19 cellular contexts compared by ENCODE assay signal in genomic region chr5:1657161-1657741, GRCh38.
"Had no signal": no experiment of that assay in that cellular context is flagged by ENCODE, and none has a peak within 500 bp of the region (broad histone marks: within the 10 kb centered on the region; RNA-seq: fewer than 3 reads in every experiment).

No MANE protein-coding gene starts in this region.

- H3K36me3 ChIP-seq: gastrocnemius medialis, sigmoid colon, suprapubic skin had no signal

- H3K4me3 ChIP-seq: body of pancreas, gastrocnemius medialis, mucosa of descending colon, psoas muscle, sigmoid colon, suprapubic skin had no signal

- H3K9me3 Mint-ChIP-seq: activated naive CD4-positive, alpha-beta T cell treated with anti-CD3 and anti-CD28 coated beads, Interleukin-2, amount 50 U/mL, for 72 hours; central memory CD8-positive, alpha-beta T cell; naive thymus-derived CD8-positive, alpha-beta T cell had no signal

- H3K27ac Mint-ChIP-seq: activated naive CD4-positive, alpha-beta T cell treated with anti-CD3 and anti-CD28 coated beads, Interleukin-2, amount 50 U/mL, for 72 hours; naive thymus-derived CD8-positive, alpha-beta T cell had no signal

- H3K27ac ChIP-seq: body of pancreas, epithelial cell of prostate, gastrocnemius medialis, psoas muscle, sigmoid colon, suprapubic skin had no signal

- H3K27me3 ChIP-seq: body of pancreas had no signal

- H3K4me1 ChIP-seq: gastrocnemius medialis, psoas muscle had no signal

- H3K9me3 ChIP-seq: body of pancreas, gastrocnemius medialis, mucosa of descending colon, psoas muscle, sigmoid colon, suprapubic skin had no signal

- H3K4me3 Mint-ChIP-seq: central memory CD8-positive, alpha-beta T cell had no signal

- DNase-seq: activated CD4-positive, alpha-beta T cell treated with anti-CD3 and anti-CD28 coated beads for 1 hour; activated T-cell treated with anti-CD3 and anti-CD28 coated beads, Interleukin-2, amount 50 U/mL, for 1 hour; amniotic stem cell; body of pancreas; cortex of kidney; effector memory CD4-positive, alpha-beta T cell; gastrocnemius medialis; mammary epithelial cell; mucosa of descending colon; naive thymus-derived CD8-positive, alpha-beta T cell; nucleus accumbens; sigmoid colon; stimulated activated CD4-positive, alpha-beta T cell treated with anti-CD3 and anti-CD28 coated beads, Interleukin-2, amount 100 ng/mL, for 24 hours; stimulated activated naive CD4-positive, alpha-beta T cell treated with Interleukin-2 at 50 U/mL for 16 hours had no signal

- H3K4me1 Mint-ChIP-seq: central memory CD8-positive, alpha-beta T cell had no signal

- H3K36me3 Mint-ChIP-seq: activated naive CD4-positive, alpha-beta T cell treated with anti-CD3 and anti-CD28 coated beads, Interleukin-2, amount 50 U/mL, for 72 hours; naive thymus-derived CD8-positive, alpha-beta T cell had no signal

- ATAC-seq: activated naive CD4-positive, alpha-beta T cell treated with anti-CD3 and anti-CD28 coated beads, Interleukin-2, amount 50 U/mL, for 72 hours; body of pancreas; gastrocnemius medialis; mucosa of descending colon; naive thymus-derived CD8-positive, alpha-beta T cell; psoas muscle had no signal
